In the genomic region with DNA sequence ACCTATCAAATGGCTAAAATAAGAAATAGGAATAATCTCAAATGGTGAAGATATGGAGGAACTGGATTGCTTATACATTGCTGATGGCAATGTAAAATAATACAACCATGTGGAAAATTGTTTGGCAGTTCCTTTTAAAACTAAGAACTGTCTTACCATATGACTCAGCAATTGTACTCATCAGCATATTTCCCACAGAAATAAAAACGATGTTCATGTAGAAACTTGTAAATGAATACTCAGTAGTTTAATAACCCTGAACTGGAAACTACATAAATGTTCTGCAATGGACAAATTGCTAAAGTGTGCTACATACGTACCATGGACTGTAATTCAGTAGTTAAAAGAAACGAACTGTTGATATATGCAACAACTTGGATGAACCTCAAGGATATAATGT, we compare ENCODE assay signal across 18 cellular contexts.
DNase-seq lines count a peak whose midpoint lies in the region; ATAC-seq and TF ChIP-seq lines count a peak whose summit lies in the region.
"Had no signal": no experiment of that assay in that cellular context is flagged by ENCODE, and none has a peak within 500 bp of the region (broad histone marks: within the 10 kb centered on the region; RNA-seq: fewer than 3 reads in every experiment).

No MANE protein-coding gene starts in this region.

- TF ChIP-seq CTCF in RWPE1 (conservative IDR thresholded peaks at IDR 0.05; ENCODE audit: low read depth) = no peak
- no peak for TF ChIP-seq CTCF in fibroblast of villous mesenchyme (IDR thresholded peaks at IDR 0.05; ENCODE audit: insufficient read depth, low read depth, low read length)

- DNase-seq in RWPE1 (ENCODE audit: low spot score) (peak; percentile 20), fibroblast of villous mesenchyme (ENCODE audit: low read depth) (peak; percentile 13), DMS153 treated with DMSO at 0.1 percent for 48 hours (lab: John Stamatoyannopoulos, UW; ENCODE audit: unreplicated experiment) (no peak), DMS53 treated with DMSO at 0.1 percent for 48 hours (lab: John Stamatoyannopoulos, UW; ENCODE audit: unreplicated experiment) (no peak), COR-L47 (lab: John Stamatoyannopoulos, UW) (no peak)
- DNase-seq: activated CD4-positive, alpha-beta T cell treated with anti-CD3 and anti-CD28 coated beads, Interleukin-2, amount 10 ng/mL, durations not matched to agents 7 days and 5 days; activated naive CD8-positive, alpha-beta T cell treated with anti-CD3 and anti-CD28 coated beads, Interleukin-2, amount 10 ng/mL, durations not matched to agents 7 days and 5 days; activated T-cell treated with anti-CD3 and anti-CD28 coated beads, Interleukin-2, amount 50 U/mL, for 4 hours; Calu3; effector memory CD8-positive, alpha-beta T cell; NCI-H187; NCI-H510A; nephron progenitor cell; PC-9 had no signal

- POLR2A ChIA-PET in RWPE1 (lab: Yijun Ruan, JAX; ENCODE audit: low non-redundant PET) = no interaction called here

- ATAC-seq in GM18858 (IDR thresholded peaks at IDR 0.05; ENCODE audit: unreplicated experiment) (peak; percentile 45), HG02938 (IDR thresholded peaks at IDR 0.05; ENCODE audit: unreplicated experiment) (peak; percentile 46), GM21528 (IDR thresholded peaks at IDR 0.05; ENCODE audit: low FRiP score, unreplicated experiment) (no peak)
- ATAC-seq: effector memory CD8-positive, alpha-beta T cell; SK-N-SH treated with all-trans-retinoic acid at 6 μM for 48 hours had no signal

- no peak overlapping the region for H3K27ac ChIP-seq in RWPE1
- H3K27ac ChIP-seq: PC-9 had no signal

- CTCF ChIA-PET in RWPE1 (lab: Yijun Ruan, JAX) = no interaction called here

- H3K4me3 ChIP-seq in fibroblast of villous mesenchyme (ENCODE audit: low read depth, low read length) = no peak overlapping the region
- H3K4me3 ChIP-seq: PC-9 had no signal

Comparison
In these comparisons a context has a peak if more than half of its experiments do, and no peak if none do; other contexts are left out.
1. DNase-seq: peak in RWPE1 (single experiment) and fibroblast of villous mesenchyme (single experiment); none in DMS153 treated with DMSO at 0.1 percent for 48 hours (single experiment), DMS53 treated with DMSO at 0.1 percent for 48 hours (single experiment) and COR-L47 (single experiment).